Comparison of ENCODE assay signal across 19 cellular contexts in the genomic region with DNA sequence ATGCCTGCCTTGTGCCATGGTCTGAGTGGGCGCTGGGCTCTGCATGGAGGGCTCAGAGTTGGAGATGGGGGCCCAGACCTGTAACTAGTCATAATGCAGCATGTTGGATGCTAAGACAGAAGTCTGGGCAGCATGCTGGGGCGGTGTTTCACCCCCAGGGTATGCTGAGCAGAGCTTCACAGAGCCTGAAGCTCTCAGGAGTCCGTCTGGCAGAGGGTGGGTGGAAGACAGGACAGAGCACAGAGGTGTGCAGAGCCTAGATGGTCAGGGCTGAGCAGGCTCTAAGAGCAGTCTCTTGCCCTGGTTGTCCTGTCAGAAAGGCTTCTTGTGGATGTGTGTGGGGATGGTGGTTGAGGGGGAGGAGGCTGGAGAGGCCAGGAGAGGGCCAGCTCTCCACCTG. TPM values are rescaled to one million over a fixed set of nuclear protein-coding genes. Genes with fewer than 3 reads are reported as not detected.
A peak's percentile ranks its signal among the peaks of the same experiment; 100 is the strongest.
DNase-seq lines count a peak whose midpoint lies in the region; ATAC-seq and TF ChIP-seq lines count a peak whose summit lies in the region.
"Had no signal": no experiment of that assay in that cellular context is flagged by ENCODE, and none has a peak within 500 bp of the region (broad histone marks: within the 10 kb centered on the region; RNA-seq: fewer than 3 reads in every experiment).

No MANE protein-coding gene starts in this region.

- no peaks in the 10 kb centered on the region for H3K27me3 Mint-ChIP-seq in activated T-cell treated with anti-CD3 and anti-CD28 coated beads, Interleukin-2, amount 50 U/mL, for 24 hours
- no peaks in the 10 kb centered on the region for H3K27me3 Mint-ChIP-seq in activated CD8-positive, alpha-beta T cell treated with anti-CD3 and anti-CD28 coated beads for 36 hours
- H3K27me3 Mint-ChIP-seq in naive thymus-derived CD4-positive, alpha-beta T cell: no peaks in the 10 kb centered on the region
- H3K27me3 Mint-ChIP-seq: CD4-positive, CD25-positive, alpha-beta regulatory T cell had no signal

- ATAC-seq in activated CD8-positive, alpha-beta T cell treated with anti-CD3 and anti-CD28 coated beads for 36 hours: no peak
- ATAC-seq in stimulated activated effector memory CD8-positive, alpha-beta T cell treated with anti-CD3 and anti-CD28 coated beads, Interleukin-12 subunit alpha, Interleukin-12 subunit beta, amount 100 ng/mL, for 72 hours: peak; percentile 19
- no peak for ATAC-seq in naive thymus-derived CD4-positive, alpha-beta T cell
- ATAC-seq: GM12878 had no signal

- DNase-seq in activated T-cell treated with anti-CD3 and anti-CD28 coated beads, Interleukin-2, amount 50 U/mL, for 24 hours: no peak
- DNase-seq in activated T-cell treated with anti-CD3 and anti-CD28 coated beads, Interleukin-2, amount 50 U/mL, for 48 hours: no peak
- DNase-seq in activated CD8-positive, alpha-beta T cell treated with anti-CD3 and anti-CD28 coated beads for 36 hours: no peak
- DNase-seq in stimulated activated effector memory CD8-positive, alpha-beta T cell treated with anti-CD3 and anti-CD28 coated beads, Interleukin-12 subunit alpha, Interleukin-12 subunit beta, amount 100 ng/mL, for 72 hours (ENCODE audit: low spot score in 2 of 2): no peak
- no peak for DNase-seq in naive thymus-derived CD4-positive, alpha-beta T cell
- no peak for DNase-seq in NCI-H1417 treated with DMSO at 0.1 percent for 48 hours (lab: John Stamatoyannopoulos, UW)
- DNase-seq: ACHN; activated effector memory CD4-positive, alpha-beta T cell treated with anti-CD3 and anti-CD28 coated beads, Interleukin-2, amount 50 U/mL, for 16 hours; CD4-positive, CD25-positive, alpha-beta regulatory T cell; foreskin melanocyte; hippocampal formation; NCI-H1105; NCI-H2081; NCI-H446 had no signal

- H3K4me3 Mint-ChIP-seq in activated T-cell treated with anti-CD3 and anti-CD28 coated beads, Interleukin-2, amount 50 U/mL, for 24 hours: no peak overlapping the region
- no peak overlapping the region for H3K4me3 Mint-ChIP-seq in activated CD8-positive, alpha-beta T cell treated with anti-CD3 and anti-CD28 coated beads for 36 hours
- H3K4me3 Mint-ChIP-seq in stimulated activated effector memory CD8-positive, alpha-beta T cell treated with anti-CD3 and anti-CD28 coated beads, Interleukin-12 subunit alpha, Interleukin-12 subunit beta, amount 100 ng/mL, for 72 hours: peak overlapping the region; percentile 58
- no peak overlapping the region for H3K4me3 Mint-ChIP-seq in naive thymus-derived CD4-positive, alpha-beta T cell
- H3K4me3 Mint-ChIP-seq: CD4-positive, CD25-positive, alpha-beta regulatory T cell; neural crest cell had no signal

- H3K4me1 ChIP-seq in naive thymus-derived CD4-positive, alpha-beta T cell (ENCODE audit: control insufficient read depth in 2 of 2, insufficient read depth in 2 of 2, low read length in 2 of 2): no peaks in the 10 kb centered on the region
- H3K4me1 ChIP-seq: ascending aorta, SJSA1 had no signal

- intact Hi-C loops in activated CD8-positive, alpha-beta T cell treated with anti-CD3 and anti-CD28 coated beads for 36 hours (cut with micrococcal nuclease): no loop called here
- intact Hi-C loops in naive thymus-derived CD4-positive, alpha-beta T cell (cut with micrococcal nuclease): no loop called here

- H3K27ac Mint-ChIP-seq in activated T-cell treated with anti-CD3 and anti-CD28 coated beads, Interleukin-2, amount 50 U/mL, for 24 hours: peak overlapping the region; percentile 82
- peak overlapping the region; percentile 85 for H3K27ac Mint-ChIP-seq in activated CD8-positive, alpha-beta T cell treated with anti-CD3 and anti-CD28 coated beads for 36 hours
- peak overlapping the region; percentile 94 for H3K27ac Mint-ChIP-seq in stimulated activated effector memory CD8-positive, alpha-beta T cell treated with anti-CD3 and anti-CD28 coated beads, Interleukin-12 subunit alpha, Interleukin-12 subunit beta, amount 100 ng/mL, for 72 hours
- peak overlapping the region in 3 of 9 donors; percentile 36 to 77 (median 62) for H3K27ac Mint-ChIP-seq in naive thymus-derived CD4-positive, alpha-beta T cell

- CTCF ChIA-PET in activated CD8-positive, alpha-beta T cell treated with anti-CD3 and anti-CD28 coated beads for 36 hours (lab: Charles Lee): interaction anchor here (1.9 kb wide), 1 partner anchor 8 kb away, joined by 9 read pairs; no protein-coding TSS in a partner anchor
- CTCF ChIA-PET in naive thymus-derived CD4-positive, alpha-beta T cell (lab: Charles Lee): no interaction called here

- POLR2A ChIA-PET in activated CD8-positive, alpha-beta T cell treated with anti-CD3 and anti-CD28 coated beads for 36 hours (lab: Charles Lee): interaction anchor here (0.6 to 2.1 kb wide), 3 partner anchors 18 to 76 kb away, joined by 3 to 11 read pairs (median 6); no protein-coding TSS in a partner anchor
- POLR2A ChIA-PET in naive thymus-derived CD4-positive, alpha-beta T cell (lab: Charles Lee): no interaction called here

- H3K27ac ChIP-seq in naive thymus-derived CD4-positive, alpha-beta T cell (ENCODE audit: low read depth, low read length): no peak overlapping the region
- H3K27ac ChIP-seq: ascending aorta, SJSA1, thoracic aorta had no signal

- peaks cover 0 to 47% (median 0%) of the 10 kb centered on the region in 3 experiments for H3K36me3 ChIP-seq in naive thymus-derived CD4-positive, alpha-beta T cell (ENCODE audit: control insufficient read depth in 2 of 3, insufficient read depth in 3 of 3, low read length in 3 of 3)

- H3K27me3 ChIP-seq in naive thymus-derived CD4-positive, alpha-beta T cell (ENCODE audit: control insufficient read depth in 2 of 2, insufficient read depth in 2 of 2, low read length in 2 of 2): no peaks in the 10 kb centered on the region
- H3K27me3 ChIP-seq: ascending aorta, SJSA1 had no signal

- H3K4me3 ChIP-seq in naive thymus-derived CD4-positive, alpha-beta T cell (ENCODE audit: low read length): no peak overlapping the region
- H3K4me3 ChIP-seq: ascending aorta, GM12878, SJSA1, thoracic aorta had no signal

- no peaks in the 10 kb centered on the region for H3K9me3 Mint-ChIP-seq in activated T-cell treated with anti-CD3 and anti-CD28 coated beads, Interleukin-2, amount 50 U/mL, for 24 hours
- no peaks in the 10 kb centered on the region for H3K9me3 Mint-ChIP-seq in activated CD8-positive, alpha-beta T cell treated with anti-CD3 and anti-CD28 coated beads for 36 hours
- H3K9me3 Mint-ChIP-seq in stimulated activated effector memory CD8-positive, alpha-beta T cell treated with anti-CD3 and anti-CD28 coated beads, Interleukin-12 subunit alpha, Interleukin-12 subunit beta, amount 100 ng/mL, for 72 hours: no peaks in the 10 kb centered on the region
- H3K9me3 Mint-ChIP-seq in naive thymus-derived CD4-positive, alpha-beta T cell: no peaks in the 10 kb centered on the region
- H3K9me3 Mint-ChIP-seq: CD4-positive, CD25-positive, alpha-beta regulatory T cell; neural crest cell had no signal

- H3K9me3 ChIP-seq in naive thymus-derived CD4-positive, alpha-beta T cell (ENCODE audit: control insufficient read depth in 2 of 3, low read length in 3 of 3): no peaks in the 10 kb centered on the region
- H3K9me3 ChIP-seq: ascending aorta, SJSA1, thoracic aorta had no signal

- H3K36me3 Mint-ChIP-seq in activated T-cell treated with anti-CD3 and anti-CD28 coated beads, Interleukin-2, amount 50 U/mL, for 24 hours (ENCODE audit: low read depth): peaks cover 79% of the 10 kb centered on the region
- peaks cover 18% of the 10 kb centered on the region for H3K36me3 Mint-ChIP-seq in activated CD8-positive, alpha-beta T cell treated with anti-CD3 and anti-CD28 coated beads for 36 hours (ENCODE audit: low read depth)
- H3K36me3 Mint-ChIP-seq in stimulated activated effector memory CD8-positive, alpha-beta T cell treated with anti-CD3 and anti-CD28 coated beads, Interleukin-12 subunit alpha, Interleukin-12 subunit beta, amount 100 ng/mL, for 72 hours: peaks cover 78% of the 10 kb centered on the region
- H3K36me3 Mint-ChIP-seq in naive thymus-derived CD4-positive, alpha-beta T cell: peaks cover 0 to 22% (median 7%) of the 10 kb centered on the region in 5 donors

- peaks cover 26% of the 10 kb centered on the region for H3K4me1 Mint-ChIP-seq in activated T-cell treated with anti-CD3 and anti-CD28 coated beads, Interleukin-2, amount 50 U/mL, for 24 hours (ENCODE audit: low read depth)
- peaks cover 16% of the 10 kb centered on the region for H3K4me1 Mint-ChIP-seq in activated CD8-positive, alpha-beta T cell treated with anti-CD3 and anti-CD28 coated beads for 36 hours (ENCODE audit: low read depth)
- peaks cover 23% of the 10 kb centered on the region for H3K4me1 Mint-ChIP-seq in stimulated activated effector memory CD8-positive, alpha-beta T cell treated with anti-CD3 and anti-CD28 coated beads, Interleukin-12 subunit alpha, Interleukin-12 subunit beta, amount 100 ng/mL, for 72 hours
- peaks cover 0 to 14% (median 6%) of the 10 kb centered on the region in 7 donors for H3K4me1 Mint-ChIP-seq in naive thymus-derived CD4-positive, alpha-beta T cell

- no peak for TF ChIP-seq CTCF in activated CD8-positive, alpha-beta T cell treated with anti-CD3 and anti-CD28 coated beads for 36 hours (IDR thresholded peaks at IDR 0.05)

RNA-seq across cellular contexts. Expression of gene TAF6L, which starts 7.2 kb away (rescaled TPM):
- total RNA-seq in activated CD8-positive, alpha-beta T cell treated with anti-CD3 and anti-CD28 coated beads for 36 hours: 10 to 100 TPM; 13.7 to 16.7 TPM
- 10 to 100 TPM; 13.1 to 34.9 (median 24.1) TPM for total RNA-seq in naive thymus-derived CD4-positive, alpha-beta T cell
- 10 to 100 TPM in 1 of 2 donors, 1 to 10 TPM in 1; 8.4 to 13.9 TPM for polyA plus RNA-seq in naive thymus-derived CD4-positive, alpha-beta T cell

RNA-seq across cellular contexts. Expression of gene TMEM179B, which starts 8.8 kb away (rescaled TPM):
- total RNA-seq in activated CD8-positive, alpha-beta T cell treated with anti-CD3 and anti-CD28 coated beads for 36 hours: 10 to 100 TPM; 18.6 to 19.5 TPM
- 10 to 100 TPM; 23.2 to 72.3 (median 50.9) TPM for total RNA-seq in naive thymus-derived CD4-positive, alpha-beta T cell
- polyA plus RNA-seq in naive thymus-derived CD4-positive, alpha-beta T cell: 100 to 1,000 TPM; 103 to 113 TPM

RNA-seq across cellular contexts. Expression of gene TMEM223, which starts 13.4 kb away (rescaled TPM):
- 10 to 100 TPM; 12.3 to 12.7 TPM for total RNA-seq in activated CD8-positive, alpha-beta T cell treated with anti-CD3 and anti-CD28 coated beads for 36 hours
- 10 to 100 TPM in 3 of 5 experiments, 1 to 10 TPM in 2; 6.3 to 24.5 (median 21.0) TPM for total RNA-seq in naive thymus-derived CD4-positive, alpha-beta T cell
- 10 to 100 TPM; 58.5 to 60.4 TPM for polyA plus RNA-seq in naive thymus-derived CD4-positive, alpha-beta T cell

RNA-seq across cellular contexts. Expression of gene POLR2G, which starts 17.1 kb away (rescaled TPM):
- total RNA-seq in activated CD8-positive, alpha-beta T cell treated with anti-CD3 and anti-CD28 coated beads for 36 hours: 100 to 1,000 TPM; 109 to 111 TPM
- total RNA-seq in naive thymus-derived CD4-positive, alpha-beta T cell: 100 to 1,000 TPM in 1 of 5 experiments, 10 to 100 TPM in 4; 62.7 to 109 (median 77.8) TPM
- 100 to 1,000 TPM; 225 to 245 TPM for polyA plus RNA-seq in naive thymus-derived CD4-positive, alpha-beta T cell

RNA-seq across cellular contexts. Expression of gene ZBTB3, which starts 24.5 kb away (rescaled TPM):
- total RNA-seq in activated CD8-positive, alpha-beta T cell treated with anti-CD3 and anti-CD28 coated beads for 36 hours: 10 to 100 TPM in 1 of 2 experiments, 1 to 10 TPM in 1; 9.8 to 11.8 TPM
- 10 to 100 TPM in 3 of 5 experiments, 1 to 10 TPM in 2; 6.4 to 24.1 (median 19.0) TPM for total RNA-seq in naive thymus-derived CD4-positive, alpha-beta T cell
- polyA plus RNA-seq in naive thymus-derived CD4-positive, alpha-beta T cell: 1 to 10 TPM; 4.1 to 7.7 TPM
